ENCODE assay signal across 9 cellular contexts in genomic region chr2:110804915-110805314, GRCh38.
A peak's percentile ranks its signal among the peaks of the same experiment; 100 is the strongest.
DNase-seq lines count a peak whose midpoint lies in the region; ATAC-seq and TF ChIP-seq lines count a peak whose summit lies in the region.
"Had no signal": no experiment of that assay in that cellular context is flagged by ENCODE, and none has a peak within 500 bp of the region (broad histone marks: within the 10 kb centered on the region; RNA-seq: fewer than 3 reads in every experiment).

No MANE protein-coding gene starts in this region.

- CTCF ChIA-PET in activated CD4-positive, alpha-beta memory T cell treated with anti-CD3 and anti-CD28 coated beads, Interleukin-2, amount 10 ng/mL, durations not matched to agents 7 days and 5 days (lab: Charles Lee): no interaction called here

- H3K27ac Mint-ChIP-seq in activated CD4-positive, alpha-beta memory T cell treated with anti-CD3 and anti-CD28 coated beads, Interleukin-2, amount 10 ng/mL, durations not matched to agents 7 days and 5 days: no peak overlapping the region

- peaks cover 4% of the 10 kb centered on the region for H3K36me3 Mint-ChIP-seq in activated CD4-positive, alpha-beta memory T cell treated with anti-CD3 and anti-CD28 coated beads, Interleukin-2, amount 10 ng/mL, durations not matched to agents 7 days and 5 days (ENCODE audit: low read depth)

- DNase-seq in GM12864 (ENCODE audit: low read depth) (peak; percentile 31), substantia nigra (lab: John Stamatoyannopoulos, UW) (no peak), ovary (no peak), NCI-H146 treated with DMSO at 0.1 percent for 48 hours (lab: John Stamatoyannopoulos, UW; ENCODE audit: unreplicated experiment) (no peak)
- DNase-seq in activated CD4-positive, alpha-beta memory T cell treated with anti-CD3 and anti-CD28 coated beads, Interleukin-2, amount 10 ng/mL, durations not matched to agents 7 days and 5 days: peak; percentile 59
- peak; percentile 36 for DNase-seq in stimulated activated CD4-positive, alpha-beta T cell treated with anti-CD3 and anti-CD28 coated beads, Interleukin-12 subunit alpha, Interleukin-12 subunit beta, amount 100 ng/mL, for 4 hours

- H3K36me3 ChIP-seq in ovary: no peaks in the 10 kb centered on the region

- TF ChIP-seq POLR2A in ovary (IDR thresholded peaks at IDR 0.05): no peak

- H3K4me1 ChIP-seq in ovary (ENCODE audit: insufficient read depth): no peaks in the 10 kb centered on the region

- H3K4me3 ChIP-seq in GM12864 (ENCODE audit: low read depth, low read length): no peak overlapping the region
- no peak overlapping the region for H3K4me3 ChIP-seq in ovary

- H3K27me3 Mint-ChIP-seq in activated CD4-positive, alpha-beta memory T cell treated with anti-CD3 and anti-CD28 coated beads, Interleukin-2, amount 10 ng/mL, durations not matched to agents 7 days and 5 days: peaks cover 33% of the 10 kb centered on the region

- intact Hi-C loops in ovary (cut with DNase I): no loop called here

- H3K27ac ChIP-seq in substantia nigra (ENCODE audit: low read depth, low read length, poor library complexity, severe bottlenecking): no peak overlapping the region
- H3K27ac ChIP-seq in ovary: no peak overlapping the region

- peaks cover 14% of the 10 kb centered on the region for H3K4me1 Mint-ChIP-seq in activated CD4-positive, alpha-beta memory T cell treated with anti-CD3 and anti-CD28 coated beads, Interleukin-2, amount 10 ng/mL, durations not matched to agents 7 days and 5 days

- TF ChIP-seq CTCF in GM12864 (IDR thresholded peaks at IDR 0.05; ENCODE audit: low read depth, low read length, missing control alignments) (no peak), ovary (IDR thresholded peaks at IDR 0.05) (no peak)

- ATAC-seq in HG03095 (IDR thresholded peaks at IDR 0.05; ENCODE audit: unreplicated experiment): peak; percentile 68
- no peak for ATAC-seq in HG03521 (IDR thresholded peaks at IDR 0.05; ENCODE audit: unreplicated experiment)

- peaks cover 5% of the 10 kb centered on the region for H3K9me3 Mint-ChIP-seq in activated CD4-positive, alpha-beta memory T cell treated with anti-CD3 and anti-CD28 coated beads, Interleukin-2, amount 10 ng/mL, durations not matched to agents 7 days and 5 days

- no peaks in the 10 kb centered on the region for H3K9me3 ChIP-seq in ovary

- 91 to 95% (median 92%) methylated on average over 10 of the region's 10 CpGs for WGBS in ovary, 3 donors

- no peaks in the 10 kb centered on the region for H3K27me3 ChIP-seq in ovary

- no peak overlapping the region for H3K4me3 Mint-ChIP-seq in activated CD4-positive, alpha-beta memory T cell treated with anti-CD3 and anti-CD28 coated beads, Interleukin-2, amount 10 ng/mL, durations not matched to agents 7 days and 5 days
- H3K4me3 Mint-ChIP-seq: neural crest cell had no signal

- no peak for TF ChIP-seq EP300 in ovary (IDR thresholded peaks at IDR 0.05)

- POLR2A ChIA-PET in activated CD4-positive, alpha-beta memory T cell treated with anti-CD3 and anti-CD28 coated beads, Interleukin-2, amount 10 ng/mL, durations not matched to agents 7 days and 5 days (lab: Charles Lee): no interaction called here

Comparison
In these comparisons a context has a peak if more than half of its experiments do, and no peak if none do; other contexts are left out.
1. DNase-seq: peak in GM12864 (single experiment), activated CD4-positive, alpha-beta memory T cell treated with anti-CD3 and anti-CD28 coated beads, Interleukin-2, amount 10 ng/mL, durations not matched to agents 7 days and 5 days (single experiment) and stimulated activated CD4-positive, alpha-beta T cell treated with anti-CD3 and anti-CD28 coated beads, Interleukin-12 subunit alpha, Interleukin-12 subunit beta, amount 100 ng/mL, for 4 hours (single experiment); none in substantia nigra (0 of 49), ovary (0 of 5) and NCI-H146 treated with DMSO at 0.1 percent for 48 hours (single experiment).